1 cellular context compared by ENCODE assay signal in genomic region chr2:74041182-74041581, GRCh38.
TF ChIP-seq lines count a peak whose summit lies in the region.

No MANE protein-coding gene starts in this region.

TF ChIP-seq in K562, 482 proteins besides CTCF, POLR2A, EP300 and RAD21 (continued from another document):
- no peak for TF ChIP-seq CUX1 (CRISPR knock-in tag; IDR thresholded peaks at IDR 0.05)
- TF ChIP-seq SIX5 (IDR thresholded peaks at IDR 0.05; ENCODE audit: borderline replicate concordance in 1 of 2, insufficient read depth in 1 of 2, low read depth in 1 of 2, low read length in 2 of 2): no peak
- no peak for TF ChIP-seq PBX2 (CRISPR knock-in tag; IDR thresholded peaks at IDR 0.05; ENCODE audit: low read depth)
- no peak for TF ChIP-seq PBX2 (tag; conservative IDR thresholded peaks at IDR 0.05; ENCODE audit: low read depth)
- TF ChIP-seq ZNF407 (IDR thresholded peaks at IDR 0.05; ENCODE audit: low read depth): 0 out of 2 replicates have a peak, but pooled peaks have one; percentile 19
- TF ChIP-seq ZNF24 (IDR thresholded peaks at IDR 0.05): no peak
- TF ChIP-seq YBX1 (IDR thresholded peaks at IDR 0.05): no peak
- no peak for TF ChIP-seq SNAPC5 (CRISPR knock-in tag; IDR thresholded peaks at IDR 0.05)
- TF ChIP-seq ZNF583 (CRISPR knock-in tag; IDR thresholded peaks at IDR 0.05): no peak
- TF ChIP-seq ESRRA (IDR thresholded peaks at IDR 0.05; ENCODE audit: borderline replicate concordance, low read depth): peak; percentile 37; the same call in 1 of the 2 replicates
